In the genomic region with DNA sequence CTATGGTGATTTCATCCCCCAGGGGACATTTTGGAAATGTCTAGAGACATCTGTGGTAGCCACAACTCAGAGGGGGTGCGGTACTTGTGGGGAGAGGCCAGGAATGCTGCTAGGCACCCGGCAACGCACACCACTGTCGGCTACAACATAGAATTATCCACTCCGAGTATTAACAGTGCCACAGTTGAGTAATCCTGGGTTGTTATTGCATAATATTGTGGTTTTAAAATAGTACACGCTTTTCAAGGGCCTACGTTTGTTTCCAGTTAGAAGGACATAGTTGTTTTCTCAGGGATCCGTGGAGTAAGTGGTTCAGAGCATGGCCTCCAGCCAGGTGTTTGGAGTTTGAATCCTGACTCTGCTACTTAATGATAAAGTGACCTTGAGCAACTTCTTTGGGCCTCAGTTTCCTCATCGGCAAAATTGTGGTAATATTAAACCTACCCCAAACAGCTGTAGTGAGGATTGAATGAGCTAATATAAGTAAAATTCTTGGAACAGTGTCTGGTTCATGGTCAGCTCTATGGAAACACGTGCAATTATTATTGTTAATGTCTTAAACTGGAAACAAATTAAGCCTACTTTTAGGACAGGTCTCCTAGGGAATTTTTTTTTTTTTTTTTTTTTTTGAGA, we compare ENCODE assay signal across 1 cellular context.
TF ChIP-seq lines count a peak whose summit lies in the region.

No MANE protein-coding gene starts in this region.

TF ChIP-seq in HEK293, 187 proteins besides CTCF, POLR2A, EP300 and RAD21 (continued from another document):
- TF ChIP-seq, protein P1, sequence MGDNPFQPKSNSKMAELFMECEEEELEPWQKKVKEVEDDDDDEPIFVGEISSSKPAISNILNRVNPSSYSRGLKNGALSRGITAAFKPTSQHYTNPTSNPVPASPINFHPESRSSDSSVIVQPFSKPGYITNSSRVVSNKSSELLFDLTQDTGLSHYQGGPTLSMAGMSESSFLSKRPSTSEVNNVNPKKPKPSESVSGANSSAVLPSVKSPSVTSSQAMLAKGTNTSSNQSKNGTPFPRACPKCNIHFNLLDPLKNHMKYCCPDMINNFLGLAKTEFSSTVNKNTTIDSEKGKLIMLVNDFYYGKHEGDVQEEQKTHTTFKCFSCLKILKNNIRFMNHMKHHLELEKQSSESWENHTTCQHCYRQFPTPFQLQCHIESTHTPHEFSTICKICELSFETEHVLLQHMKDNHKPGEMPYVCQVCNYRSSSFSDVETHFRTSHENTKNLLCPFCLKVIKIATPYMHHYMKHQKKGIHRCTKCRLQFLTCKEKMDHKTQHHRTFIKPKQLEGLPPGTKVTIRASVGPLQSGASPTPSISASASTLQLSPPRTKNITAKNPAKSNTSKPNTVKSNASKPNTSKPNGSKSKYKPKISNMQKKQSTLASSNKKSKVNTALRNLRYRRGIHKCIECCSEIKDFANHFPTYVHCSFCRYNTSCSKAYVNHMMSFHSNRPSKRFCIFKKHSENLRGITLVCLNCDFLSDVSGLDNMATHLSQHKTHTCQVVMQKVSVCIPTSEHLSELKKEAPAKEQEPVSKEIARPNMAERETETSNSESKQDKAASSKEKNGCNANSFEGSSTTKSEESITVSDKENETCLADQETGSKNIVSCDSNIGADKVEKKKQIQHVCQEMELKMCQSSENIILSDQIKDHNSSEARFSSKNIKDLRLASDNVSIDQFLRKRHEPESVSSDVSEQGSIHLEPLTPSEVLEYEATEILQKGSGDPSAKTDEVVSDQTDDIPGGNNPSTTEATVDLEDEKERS (tag by site-specific recombination; IDR thresholded peaks at IDR 0.05) = no peak
- TF ChIP-seq MZF1 (tag by site-specific recombination; IDR thresholded peaks at IDR 0.05; ENCODE audit: borderline replicate concordance) (peak; percentile 33; the same call in 1 of the 2 replicates), ZNF555 (tag by site-specific recombination; conservative IDR thresholded peaks at IDR 0.05) (no peak), FEZF1 (tag by site-specific recombination; IDR thresholded peaks at IDR 0.05) (no peak), ZNF174 (tag by site-specific recombination; IDR thresholded peaks at IDR 0.05) (no peak), SALL2 (tag by site-specific recombination; IDR thresholded peaks at IDR 0.05; ENCODE audit: borderline replicate concordance) (no peak), ZNF175 (tag by site-specific recombination; IDR thresholded peaks at IDR 0.05) (no peak), YY2 (tag by site-specific recombination; IDR thresholded peaks at IDR 0.05) (no peak), ZNF626 (tag by site-specific recombination; IDR thresholded peaks at IDR 0.05) (no peak)
